In the genomic region with DNA sequence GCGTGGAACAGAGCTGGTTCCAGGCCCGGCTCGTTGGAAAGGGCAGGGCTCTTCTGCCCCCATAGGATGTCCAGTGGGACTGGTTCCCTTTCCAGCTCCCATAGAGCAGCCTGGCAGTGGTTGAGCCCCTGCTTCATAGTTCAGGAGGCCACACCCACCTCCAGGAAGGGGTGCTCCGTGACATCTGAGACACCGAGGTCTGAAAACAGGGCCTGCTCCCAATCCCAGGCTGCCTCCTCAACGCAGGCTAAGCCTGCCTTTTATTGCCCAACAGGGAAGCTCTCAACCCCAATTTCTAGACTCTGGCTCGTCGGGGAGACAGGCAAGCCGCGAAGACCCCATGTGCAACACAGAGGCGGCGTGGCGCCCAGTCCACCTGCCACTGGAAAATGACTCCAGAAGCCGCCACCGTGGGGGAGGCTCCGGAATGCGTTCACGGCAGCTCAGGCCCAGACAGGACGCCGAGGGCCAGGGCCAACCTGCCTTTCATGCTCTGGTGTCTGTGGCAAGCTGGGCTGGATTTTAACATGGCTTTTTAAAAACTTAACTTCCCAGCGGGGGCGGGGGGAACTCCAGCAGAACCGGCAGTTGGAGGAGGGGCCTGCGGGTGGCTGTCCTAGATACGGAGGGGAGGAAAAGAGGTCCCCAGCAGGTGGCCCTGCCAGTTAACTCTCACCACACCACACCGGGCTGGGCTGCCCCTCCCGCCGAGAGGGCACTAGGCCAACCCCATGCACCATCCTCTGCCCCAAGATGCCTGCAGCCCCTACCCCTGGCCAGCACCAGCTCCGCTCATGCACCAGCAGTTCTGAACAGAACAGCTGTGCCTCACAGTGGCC, we compare ENCODE assay signal across 1 cellular context.
TF ChIP-seq lines count a peak whose summit lies in the region.

No MANE protein-coding gene starts in this region.

TF ChIP-seq in GM23338, 12 proteins besides CTCF, POLR2A, EP300 and RAD21 (continued from another document):
- TF ChIP-seq ZNF462 (CRISPR knock-in tag; IDR thresholded peaks at IDR 0.05), result no peak
